Comparison of ENCODE assay signal across 12 cellular contexts in the genomic region with DNA sequence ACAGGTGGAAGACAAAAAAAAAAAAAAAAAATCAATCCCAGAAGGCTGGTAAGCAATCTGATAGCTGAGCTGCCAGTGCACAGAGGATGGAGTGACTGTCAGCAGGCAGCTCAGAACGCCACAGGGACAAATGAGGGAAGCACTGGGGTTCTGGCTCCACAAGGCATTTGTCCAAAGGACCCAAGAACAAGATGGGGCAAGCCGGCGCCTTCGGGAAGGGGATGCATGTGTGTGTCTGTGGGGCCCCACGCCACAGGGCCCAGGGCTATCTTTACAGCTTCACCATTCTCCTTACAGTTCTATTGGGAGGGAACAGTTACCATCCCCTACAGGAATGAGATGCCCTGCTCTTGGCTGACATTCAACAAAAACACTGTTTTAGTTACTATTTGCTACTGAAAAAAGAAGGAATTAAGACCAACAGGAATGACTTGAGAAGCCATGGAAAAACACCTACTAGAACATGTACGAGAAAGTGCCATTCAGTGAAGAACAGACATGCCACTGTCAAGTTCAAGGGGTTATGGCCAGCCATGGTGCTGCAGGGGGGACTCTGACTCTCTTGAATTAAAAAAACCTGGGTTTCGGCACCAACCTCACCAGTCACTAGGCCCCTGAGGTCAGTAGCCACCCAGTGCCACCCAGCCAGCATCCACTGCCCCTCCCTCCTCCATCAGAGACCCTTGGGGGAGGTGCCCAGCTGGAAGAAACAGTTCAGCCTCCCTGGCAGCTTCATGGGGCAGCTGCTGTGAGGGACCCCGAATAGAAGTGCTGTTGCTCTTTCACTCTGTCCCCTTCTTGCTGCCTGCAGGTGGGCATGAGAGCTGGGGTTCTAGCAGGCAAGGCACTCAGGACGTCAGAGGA. TPM values are rescaled to one million over a fixed set of nuclear protein-coding genes. Genes with fewer than 3 reads are reported as not detected.
DNase-seq lines count a peak whose midpoint lies in the region; TF ChIP-seq lines count a peak whose summit lies in the region.
"Had no signal": no experiment of that assay in that cellular context is flagged by ENCODE, and none has a peak within 500 bp of the region (broad histone marks: within the 10 kb centered on the region; RNA-seq: fewer than 3 reads in every experiment).

No MANE protein-coding gene starts in this region.

- H3K9me3 Mint-ChIP-seq in activated naive CD4-positive, alpha-beta T cell treated with anti-CD3 and anti-CD28 coated beads, Interleukin-2, amount 50 U/mL, for 24 hours: no peaks in the 10 kb centered on the region
- no peaks in the 10 kb centered on the region for H3K9me3 Mint-ChIP-seq in activated naive CD8-positive, alpha-beta T cell (ENCODE audit: low read depth)
- H3K9me3 Mint-ChIP-seq in immature natural killer cell: no peaks in the 10 kb centered on the region
- H3K9me3 Mint-ChIP-seq: neural crest cell had no signal

- no peak for TF ChIP-seq EP300 in transverse colon (IDR thresholded peaks at IDR 0.05; ENCODE audit: low read depth)

- H3K4me3 Mint-ChIP-seq in activated naive CD4-positive, alpha-beta T cell treated with anti-CD3 and anti-CD28 coated beads, Interleukin-2, amount 50 U/mL, for 24 hours: peak overlapping the region; percentile 57
- peak overlapping the region; percentile 51 for H3K4me3 Mint-ChIP-seq in activated naive CD8-positive, alpha-beta T cell
- H3K4me3 Mint-ChIP-seq in immature natural killer cell: peak overlapping the region; percentile 25 to 83 (median 58)
- H3K4me3 Mint-ChIP-seq: neural crest cell had no signal

- H3K4me1 ChIP-seq in transverse colon: peaks cover 60 to 86% (median 73%) of the 10 kb centered on the region in 4 donors

- in situ Hi-C loops in transverse colon (cut with MboI; ENCODE audit: low pct_ligation_motif_present in 1 of 4, low pct_unique_long_range_greater_than_20kb in 1 of 4, low sequenced_read_pairs in 3 of 4): no loop called here

- no peak for TF ChIP-seq CTCF in transverse colon (IDR thresholded peaks at IDR 0.05)

- H3K27ac ChIP-seq in transverse colon: peak overlapping the region in 3 of 4 donors; percentile 11 to 79 (median 77)

- peaks cover 98% of the 10 kb centered on the region for H3K4me1 Mint-ChIP-seq in activated naive CD4-positive, alpha-beta T cell treated with anti-CD3 and anti-CD28 coated beads, Interleukin-2, amount 50 U/mL, for 24 hours
- peaks cover 98% of the 10 kb centered on the region for H3K4me1 Mint-ChIP-seq in activated naive CD8-positive, alpha-beta T cell (ENCODE audit: low read depth)
- H3K4me1 Mint-ChIP-seq in immature natural killer cell: peaks cover 100% of the 10 kb centered on the region in 2 donors

- H3K4me3 ChIP-seq in transverse colon: no peak overlapping the region

- no peaks in the 10 kb centered on the region for H3K9me3 ChIP-seq in transverse colon

- no peaks in the 10 kb centered on the region for H3K27me3 Mint-ChIP-seq in activated naive CD4-positive, alpha-beta T cell treated with anti-CD3 and anti-CD28 coated beads, Interleukin-2, amount 50 U/mL, for 24 hours
- no peaks in the 10 kb centered on the region for H3K27me3 Mint-ChIP-seq in activated naive CD8-positive, alpha-beta T cell
- peaks cover 14 to 29% (median 15%) of the 10 kb centered on the region in 3 donors for H3K27me3 Mint-ChIP-seq in immature natural killer cell (ENCODE audit: low read depth in 3 of 3)

- H3K36me3 ChIP-seq in transverse colon: peaks cover 0 to 39% (median 7%) of the 10 kb centered on the region in 4 donors

- H3K27ac Mint-ChIP-seq in activated naive CD4-positive, alpha-beta T cell treated with anti-CD3 and anti-CD28 coated beads, Interleukin-2, amount 50 U/mL, for 24 hours: peak overlapping the region; percentile 75
- H3K27ac Mint-ChIP-seq in activated naive CD8-positive, alpha-beta T cell: peak overlapping the region; percentile 94
- H3K27ac Mint-ChIP-seq in immature natural killer cell: peak overlapping the region; percentile 93 to 98 (median 97)

- no peak for TF ChIP-seq POLR2A in transverse colon (IDR thresholded peaks at IDR 0.05)

- H3K36me3 Mint-ChIP-seq in activated naive CD4-positive, alpha-beta T cell treated with anti-CD3 and anti-CD28 coated beads, Interleukin-2, amount 50 U/mL, for 24 hours: peaks cover 19% of the 10 kb centered on the region
- peaks cover 28% of the 10 kb centered on the region for H3K36me3 Mint-ChIP-seq in activated naive CD8-positive, alpha-beta T cell
- H3K36me3 Mint-ChIP-seq in immature natural killer cell: peaks cover 9 to 46% (median 20%) of the 10 kb centered on the region in 3 donors

- H3K27me3 ChIP-seq in transverse colon: no peaks in the 10 kb centered on the region

- DNase-seq in activated naive CD4-positive, alpha-beta T cell treated with Interleukin-2 at 50 U/mL for 16 hours: no peak
- DNase-seq in immature natural killer cell (no peak), transverse colon (no peak), NCI-H226 (no peak), NCI-H146 (lab: John Stamatoyannopoulos, UW) (no peak), NCI-H446 treated with DMSO at 0.1 percent for 48 hours (lab: John Stamatoyannopoulos, UW) (no peak)
- DNase-seq: AML-193; NCI-H1417 treated with DMSO at 0.1 percent for 48 hours; NK-92 treated with Interleukin-12 subunit alpha and Interleukin-12 subunit beta, amount 100 ng/mL, for 24 hours had no signal

- intact Hi-C loops in transverse colon (cut with DNase I; ENCODE audit: low total_unique reads): no loop called here

- 67 to 89% methylated on average over 1 to 9 of the region's 9 CpGs for WGBS in transverse colon (ENCODE audit: low coverage in 1 of 2), 2 donors

RNA-seq across cellular contexts. Expression of a gene that starts 18.5 kb away (rescaled TPM):
- 100 to 1,000 TPM; 339 to 509 (median 401) TPM for polyA plus RNA-seq in immature natural killer cell
- 100 to 1,000 TPM; 196 to 268 (median 246) TPM for total RNA-seq in transverse colon
